ENCODE assay signal across 10 cellular contexts in the genomic region with DNA sequence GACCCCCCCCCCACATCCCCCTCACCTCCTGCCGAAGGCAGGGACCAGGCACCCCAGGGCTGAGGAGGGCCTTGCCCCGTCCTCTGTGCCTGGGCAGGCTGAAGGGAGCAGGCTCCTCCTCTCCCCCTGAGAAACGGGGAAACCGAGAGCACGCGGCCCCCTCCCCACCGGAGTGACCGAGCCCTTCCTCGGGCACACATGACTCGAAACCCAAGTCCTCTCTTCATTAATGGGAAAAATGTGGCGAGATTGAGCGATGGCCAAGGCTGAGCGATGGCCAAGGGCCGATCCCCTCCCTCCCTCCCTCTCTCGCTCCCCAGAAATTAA. TPM values are rescaled to one million over a fixed set of nuclear protein-coding genes. Genes with fewer than 3 reads are reported as not detected.
A peak's percentile ranks its signal among the peaks of the same experiment; 100 is the strongest.
DNase-seq lines count a peak whose midpoint lies in the region; TF ChIP-seq lines count a peak whose summit lies in the region.
"Had no signal": no experiment of that assay in that cellular context is flagged by ENCODE, and none has a peak within 500 bp of the region (broad histone marks: within the 10 kb centered on the region; RNA-seq: fewer than 3 reads in every experiment).

No MANE protein-coding gene starts in this region.

- H3K23ac ChIP-seq in mesendoderm (ENCODE audit: low read length) = no peak overlapping the region

- H3K36me3 ChIP-seq in mesendoderm (ENCODE audit: control insufficient read depth, insufficient read depth, low read length) (no peaks in the 10 kb centered on the region), thyroid gland (no peaks in the 10 kb centered on the region)

- peaks cover 5% of the 10 kb centered on the region for H3K4me1 Mint-ChIP-seq in activated T-cell treated with anti-CD3 and anti-CD28 coated beads, Interleukin-2, amount 50 U/mL, for 24 hours (ENCODE audit: low read depth)

- H3K4me3 Mint-ChIP-seq in activated T-cell treated with anti-CD3 and anti-CD28 coated beads, Interleukin-2, amount 50 U/mL, for 24 hours = peak overlapping the region; percentile 20

- H4K8ac ChIP-seq in mesendoderm (ENCODE audit: low read depth, low read length) = no peak overlapping the region

- TF ChIP-seq CTCF in choroid plexus epithelial cell (conservative IDR thresholded peaks at IDR 0.05; ENCODE audit: low read depth, low read length) (no peak), thyroid gland (IDR thresholded peaks at IDR 0.05) (no peak)

- H2AK5ac ChIP-seq in mesendoderm (ENCODE audit: low read length) = no peak overlapping the region

- H3K4me1 ChIP-seq in mesendoderm (ENCODE audit: control insufficient read depth, low read depth, low read length) (peaks cover 27% of the 10 kb centered on the region), thyroid gland (peaks cover 11 to 40% of the 10 kb centered on the region in 2 donors)

- H2BK120ac ChIP-seq in mesendoderm (ENCODE audit: low read depth, low read length) = peak overlapping the region; percentile 8

- H3K79me2 ChIP-seq in mesendoderm (ENCODE audit: control insufficient read depth, insufficient read depth, low read length) = peaks cover 58% of the 10 kb centered on the region

- H3K79me1 ChIP-seq in mesendoderm (ENCODE audit: low read length) = peaks cover 46% of the 10 kb centered on the region

- no CpG with 5 or more reads among the region's 15 CpGs for WGBS in mesendoderm (ENCODE audit: extremely low coverage, insufficient coverage, low lambda C conversion rate)
- WGBS in thyroid gland, 2 donors = 5 to 8% methylated on average over 9 to 10 of the region's 15 CpGs

- peak overlapping the region; percentile 54 for H3K4me3 ChIP-seq in choroid plexus epithelial cell (ENCODE audit: low read depth, low read length)
- peak overlapping the region; percentile 29 for H3K4me3 ChIP-seq in mesendoderm (ENCODE audit: low read length)
- peak overlapping the region in 2 of 3 donors; percentile 6 to 30 for H3K4me3 ChIP-seq in thyroid gland (replicated peaks in 1 of 3)

- H3K27ac Mint-ChIP-seq in activated T-cell treated with anti-CD3 and anti-CD28 coated beads, Interleukin-2, amount 50 U/mL, for 24 hours = no peak overlapping the region

- TF ChIP-seq POLR2A in thyroid gland (IDR thresholded peaks at IDR 0.05) = no peak

- no peaks in the 10 kb centered on the region for H3K9me3 Mint-ChIP-seq in activated T-cell treated with anti-CD3 and anti-CD28 coated beads, Interleukin-2, amount 50 U/mL, for 24 hours

- peaks cover 67% of the 10 kb centered on the region for H3K27me3 Mint-ChIP-seq in activated T-cell treated with anti-CD3 and anti-CD28 coated beads, Interleukin-2, amount 50 U/mL, for 24 hours

- H2BK5ac ChIP-seq in mesendoderm (ENCODE audit: low read length) = no peak overlapping the region

- no peak overlapping the region for H3K27ac ChIP-seq in mesendoderm (ENCODE audit: low read depth, low read length)
- H3K27ac ChIP-seq in thyroid gland = peak overlapping the region in 2 of 3 donors; percentile 18 to 48

- no peaks in the 10 kb centered on the region for H3K36me3 Mint-ChIP-seq in activated T-cell treated with anti-CD3 and anti-CD28 coated beads, Interleukin-2, amount 50 U/mL, for 24 hours (ENCODE audit: low read depth)

- H3K4me2 ChIP-seq in mesendoderm (ENCODE audit: low read length) = peak overlapping the region; percentile 71

- peak overlapping the region; percentile 9 for H3K18ac ChIP-seq in mesendoderm (ENCODE audit: low read length)

- peak overlapping the region; percentile 75 for H3K9ac ChIP-seq in mesendoderm (ENCODE audit: low read length)

- H2BK15ac ChIP-seq in mesendoderm (replicated peaks; ENCODE audit: low read depth) = no peak overlapping the region

- H3K9me3 ChIP-seq in thyroid gland = no peaks in the 10 kb centered on the region

- DNase-seq in activated T-cell treated with anti-CD3 and anti-CD28 coated beads, Interleukin-2, amount 50 U/mL, for 24 hours = no peak
- no peak for DNase-seq in activated T-cell treated with anti-CD3 and anti-CD28 coated beads for 4 hours
- no peak for DNase-seq in choroid plexus epithelial cell (ENCODE audit: low read depth)
- DNase-seq in mesendoderm = no peak
- DNase-seq in thyroid gland = no peak
- no peak for DNase-seq in NCI-H524 treated with DMSO at 0.1 percent for 48 hours (lab: John Stamatoyannopoulos, UW)
- no peak for DNase-seq in T-helper 1 cell
- DNase-seq in DMS153 (lab: John Stamatoyannopoulos, UW) = no peak
- DNase-seq: cortex of kidney, small intestine had no signal

- H3K27me3 ChIP-seq in mesendoderm (ENCODE audit: insufficient read depth, low read length, poor library complexity) (no peaks in the 10 kb centered on the region), thyroid gland (no peaks in the 10 kb centered on the region)

- intact Hi-C loops in thyroid gland (cut with DNase I) = no loop called here

- peak overlapping the region; percentile 90 for H3K56ac ChIP-seq in mesendoderm (ENCODE audit: low read length)

- no peak overlapping the region for H3K4ac ChIP-seq in mesendoderm (ENCODE audit: low read depth, low read length)

- H4K5ac ChIP-seq in mesendoderm (ENCODE audit: low read length) = no peak overlapping the region

RNA-seq across cellular contexts. Expression of gene EPHB3, which starts 7.0 kb away (rescaled TPM):
- 2.4 TPM for polyA plus RNA-seq in mesendoderm (2013, experiment 1 of 2)
- polyA plus RNA-seq in mesendoderm (2013, experiment 2 of 2) = 1.9 TPM
- 1 to 10 TPM in 2 of 4 donors, under 1 TPM in 2; 0.46 to 2.7 (median 1.1) TPM for total RNA-seq in thyroid gland
